ENCODE assay signal across 8 cellular contexts in the genomic region with DNA sequence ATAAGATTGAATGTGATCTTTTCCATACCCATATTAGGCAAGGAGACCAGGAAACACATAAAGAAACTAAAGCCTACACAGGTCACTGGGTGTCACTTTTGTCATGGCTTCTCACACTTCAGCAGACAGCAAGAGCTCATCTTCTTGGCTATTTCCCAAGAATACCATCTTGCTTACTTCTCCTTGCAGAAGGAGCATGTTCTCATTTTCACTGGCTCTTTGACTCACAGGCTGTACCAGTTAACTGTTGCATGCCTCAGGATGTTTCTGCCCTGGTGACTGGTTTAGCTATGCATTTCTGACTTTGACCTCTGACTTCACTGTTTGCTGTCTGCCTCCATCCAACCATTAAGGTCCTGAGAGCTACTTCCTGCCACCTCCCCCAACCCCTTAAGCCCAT. TPM values are rescaled to one million over a fixed set of nuclear protein-coding genes. Genes with fewer than 3 reads are reported as not detected.
DNase-seq lines count a peak whose midpoint lies in the region; ATAC-seq and TF ChIP-seq lines count a peak whose summit lies in the region.

No MANE protein-coding gene starts in this region.

- peaks cover 9% of the 10 kb centered on the region for H3K36me3 Mint-ChIP-seq in glutamatergic neuron (ENCODE audit: unreplicated experiment)

- DNase-seq in NOMO-1 treated with dmso at 0.1 percent for 144 hours (lab: John Stamatoyannopoulos, UW; ENCODE audit: unreplicated experiment): peak; percentile 69
- peak; percentile 37 for DNase-seq in fibroblast of peridontal ligament (ENCODE audit: extremely low read depth)
- DNase-seq in retinal pigment epithelial cell (ENCODE audit: low read depth): peak; percentile 25
- DNase-seq in DMS 273 (lab: John Stamatoyannopoulos, UW; ENCODE audit: unreplicated experiment): no peak
- DNase-seq in HuH-7 (ENCODE audit: low spot score): no peak
- DNase-seq in glutamatergic neuron: no peak

- peak; percentile 94 for ATAC-seq in GM18511 (IDR thresholded peaks at IDR 0.05; ENCODE audit: unreplicated experiment)
- peak; percentile 73 for ATAC-seq in HG02852 (IDR thresholded peaks at IDR 0.05; ENCODE audit: unreplicated experiment)

- peaks cover 5% of the 10 kb centered on the region for H3K4me1 Mint-ChIP-seq in glutamatergic neuron (ENCODE audit: low read depth, unreplicated experiment)

- peaks cover 1% of the 10 kb centered on the region for H3K9me3 Mint-ChIP-seq in glutamatergic neuron (ENCODE audit: unreplicated experiment)

- H3K27me3 Mint-ChIP-seq in glutamatergic neuron (ENCODE audit: unreplicated experiment): no peaks in the 10 kb centered on the region

- H3K4me3 Mint-ChIP-seq in glutamatergic neuron (ENCODE audit: unreplicated experiment): no peak overlapping the region

- H3K4me3 ChIP-seq in retinal pigment epithelial cell (ENCODE audit: low read length): no peak overlapping the region

- no peak overlapping the region for H3K27ac Mint-ChIP-seq in glutamatergic neuron (ENCODE audit: unreplicated experiment)

- TF ChIP-seq CTCF in retinal pigment epithelial cell (conservative IDR thresholded peaks at IDR 0.05; ENCODE audit: low read depth, low read length) (no peak), glutamatergic neuron (IDR thresholded peaks at IDR 0.05; ENCODE audit: partially characterized antibody, unreplicated experiment) (no peak)

RNA-seq across cellular contexts. Expression of a gene that starts 40.3 kb away (rescaled TPM):
- total RNA-seq in glutamatergic neuron (ENCODE audit: unreplicated experiment): 21.4 TPM

Comparison
In these comparisons a context has a peak if more than half of its experiments do, and no peak if none do; other contexts are left out.
1. DNase-seq: peak in NOMO-1 treated with dmso at 0.1 percent for 144 hours (single experiment), fibroblast of peridontal ligament (single experiment) and retinal pigment epithelial cell (single experiment); none in DMS 273 (single experiment), HuH-7 (single experiment) and glutamatergic neuron (single experiment).